Comparison of ENCODE assay signal across 11 cellular contexts in the genomic region with DNA sequence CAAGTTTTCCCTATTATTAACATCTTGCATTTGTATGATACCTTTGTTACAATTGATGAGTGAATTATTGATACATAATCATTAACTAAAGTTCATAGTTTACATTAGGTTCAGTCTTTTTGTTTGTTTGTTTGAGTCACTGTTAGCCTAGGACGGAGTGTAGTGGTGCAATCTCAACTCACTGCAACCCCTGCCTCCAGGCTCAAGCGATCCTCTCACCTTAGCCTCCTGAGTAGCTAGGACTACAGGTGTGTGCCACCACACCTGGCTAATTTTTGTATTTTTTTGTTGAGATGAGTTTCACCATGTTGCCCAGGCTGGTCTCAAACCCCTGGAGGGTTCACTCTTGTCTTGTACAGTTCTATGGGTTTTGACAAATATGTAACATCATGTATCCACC.
"Had no signal": no experiment of that assay in that cellular context is flagged by ENCODE, and none has a peak within 500 bp of the region (broad histone marks: within the 10 kb centered on the region; RNA-seq: fewer than 3 reads in every experiment).

No MANE protein-coding gene starts in this region.

- H3K9ac ChIP-seq: GM23248 had no signal

- ATAC-seq: GM23338, HCT116 had no signal

- DNase-seq: GM23248, GOT3, H7, H9, HCEC 1CT, HFFc6 had no signal

- H3K4me2 ChIP-seq: GM23338 had no signal

- H3K27ac ChIP-seq: GM23248 had no signal

- H3K4me1 ChIP-seq: HAP-1 had no signal

- H3K4me3 ChIP-seq: GM23248, GM23338, HAP-1 had no signal

- H3K9me3 ChIP-seq: HAP-1 had no signal

- H2AFZ ChIP-seq: GM23248, GM23338 had no signal

- H3K36me3 ChIP-seq: HAP-1 had no signal

- FAIRE-seq: H1, H54 had no signal
